In the genomic region with DNA sequence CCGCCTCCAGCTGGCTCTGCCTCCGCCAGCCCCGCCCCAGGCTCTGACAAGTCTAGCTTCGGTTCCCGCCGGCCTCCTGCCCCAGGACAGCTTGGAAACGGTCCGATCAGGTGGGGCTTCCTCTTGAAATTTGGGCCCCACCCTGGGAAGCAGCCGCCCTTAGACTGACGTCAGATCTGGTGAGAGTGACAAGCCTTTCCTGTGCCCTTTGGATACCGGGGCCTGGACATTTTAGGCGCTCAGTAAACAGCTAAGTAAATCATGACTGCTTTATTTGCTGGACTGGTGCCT, we compare ENCODE assay signal across 8 cellular contexts. TPM values are rescaled to one million over a fixed set of nuclear protein-coding genes. Genes with fewer than 3 reads are reported as not detected.
DNase-seq lines count a peak whose midpoint lies in the region; ATAC-seq and TF ChIP-seq lines count a peak whose summit lies in the region.

No MANE protein-coding gene starts in this region.

- peak overlapping the region; percentile 42 for H3K27ac ChIP-seq in SJCRH30
- H3K27ac ChIP-seq in esophagus muscularis mucosa (replicated peaks in 1 of 4): peak overlapping the region; percentile 86 to 93 (median 92)
- peak overlapping the region; percentile 88 for H3K27ac ChIP-seq in psoas muscle

- TF ChIP-seq EP300 in esophagus muscularis mucosa (IDR thresholded peaks at IDR 0.05): no peak

- no peak for TF ChIP-seq POLR2A in esophagus muscularis mucosa (IDR thresholded peaks at IDR 0.05; ENCODE audit: low read depth)

- ATAC-seq in psoas muscle (no peak), HG02759 (IDR thresholded peaks at IDR 0.05; ENCODE audit: unreplicated experiment) (no peak), GM21737 (IDR thresholded peaks at IDR 0.05; ENCODE audit: unreplicated experiment) (no peak)

- H3K27me3 ChIP-seq in GM06990 (replicated peaks; ENCODE audit: control insufficient read depth, insufficient read depth, low read length) (no peaks in the 10 kb centered on the region), SJCRH30 (no peaks in the 10 kb centered on the region), esophagus muscularis mucosa (no peaks in the 10 kb centered on the region), psoas muscle (ENCODE audit: insufficient read depth in 3 of 3, low read length in 2 of 3) (no peaks in the 10 kb centered on the region)

- 2% methylated on average over 12 of the region's 12 CpGs for WGBS in esophagus muscularis mucosa
- WGBS in psoas muscle, 3 donors: 0 to 1% (median 0%) methylated on average over 12 of the region's 12 CpGs

- TF ChIP-seq CTCF in GM06990 (IDR thresholded peaks at IDR 0.05; ENCODE audit: insufficient read depth, low read length, poor library complexity, severe bottlenecking) (no peak), esophagus muscularis mucosa (IDR thresholded peaks at IDR 0.05) (no peak), psoas muscle (IDR thresholded peaks at IDR 0.05) (no peak)

- intact Hi-C loops in esophagus muscularis mucosa (cut with DNase I): no loop called here
- intact Hi-C loops in psoas muscle (cut with DNase I): no loop called here

- no peak for DNase-seq in GM06990 (ENCODE audit: extremely low read depth, insufficient read length)
- DNase-seq in SJCRH30: no peak
- DNase-seq in esophagus muscularis mucosa (ENCODE audit: extremely low spot score): no peak
- DNase-seq in psoas muscle: no peak
- DNase-seq in NCI-H1092 (lab: John Stamatoyannopoulos, UW): no peak
- DNase-seq in iPS-NIHi7 (ENCODE audit: extremely low spot score): no peak

- no peaks in the 10 kb centered on the region for H3K9me3 ChIP-seq in SJCRH30 (replicated peaks)
- H3K9me3 ChIP-seq in esophagus muscularis mucosa: no peaks in the 10 kb centered on the region
- no peaks in the 10 kb centered on the region for H3K9me3 ChIP-seq in psoas muscle

- H3K4me3 ChIP-seq in GM06990 (replicated peaks; ENCODE audit: low read depth, low read length) (peak overlapping the region; percentile 63), SJCRH30 (peak overlapping the region; percentile 70), esophagus muscularis mucosa (peak overlapping the region; percentile 67 to 74 (median 72)), psoas muscle (peak overlapping the region; percentile 76)

- H3K36me3 ChIP-seq in GM06990 (ENCODE audit: control insufficient read depth, insufficient read depth, low read length): no peaks in the 10 kb centered on the region
- H3K36me3 ChIP-seq in SJCRH30: no peaks in the 10 kb centered on the region
- H3K36me3 ChIP-seq in esophagus muscularis mucosa: peaks cover 0 to 9% (median under 1%) of the 10 kb centered on the region in 4 donors
- H3K36me3 ChIP-seq in psoas muscle (ENCODE audit: insufficient read depth in 1 of 2, low read depth in 1 of 2): peaks cover 0 to 6% of the 10 kb centered on the region in 2 donors

- H3K4me1 ChIP-seq in SJCRH30 (peaks cover 8% of the 10 kb centered on the region; the same call in 1 of the 2 replicates), esophagus muscularis mucosa (peaks cover 27 to 56% (median 52%) of the 10 kb centered on the region in 4 donors), psoas muscle (peaks cover 29% of the 10 kb centered on the region)

RNA-seq across cellular contexts. Expression of a gene that starts 0.4 kb away (rescaled TPM):
- total RNA-seq in SJCRH30 (2014; rRNA removed; shearing (Covaris generic)): 3.6 and 4.5 TPM in 2 replicates
- total RNA-seq in esophagus muscularis mucosa (1 to 10 TPM; 2.1 to 6.7 (median 3.4) TPM), psoas muscle (1 to 10 TPM in 1 of 4 donors, under 1 TPM in 3; 0.28 to 2.1 (median 0.65) TPM)
- 1 to 10 TPM in 2 of 3 donors, under 1 TPM in 1; 0.23 to 3.4 (median 1.2) TPM for polyA plus RNA-seq in psoas muscle

RNA-seq across cellular contexts. Expression of a gene that starts 0.4 kb away (rescaled TPM):
- total RNA-seq in SJCRH30 (2014; rRNA removed; shearing (Covaris generic)): 3.2 and 3.4 TPM in 2 replicates
- 1 to 10 TPM; 6.8 to 9.5 (median 8.0) TPM for total RNA-seq in esophagus muscularis mucosa
- 1 to 10 TPM; 7.9 to 9.7 (median 8.3) TPM for total RNA-seq in psoas muscle
- polyA plus RNA-seq in psoas muscle: 10 to 100 TPM in 1 of 3 donors, 1 to 10 TPM in 2; 6.8 to 12.8 (median 10.0) TPM

RNA-seq across cellular contexts. Expression of a gene that starts 3.8 kb away (rescaled TPM):
- 0.43 TPM in 1 of 2 replicates, not detected in the other for total RNA-seq in SJCRH30 (2014; rRNA removed; shearing (Covaris generic))
- 10 to 100 TPM in 1 of 4 donors, 1 to 10 TPM in 3; 8.3 to 15.6 (median 9.0) TPM for total RNA-seq in esophagus muscularis mucosa
- 10 to 100 TPM in 3 of 4 donors, 1 to 10 TPM in 1; 8.5 to 20.8 (median 13.7) TPM for total RNA-seq in psoas muscle
- 10 to 100 TPM in 2 of 3 donors, 1 to 10 TPM in 1; 9.5 to 15.1 (median 13.8) TPM for polyA plus RNA-seq in psoas muscle

RNA-seq across cellular contexts. Expression of a gene that starts 7.4 kb away (rescaled TPM):
- 85.3 and 98.8 TPM in 2 replicates for total RNA-seq in SJCRH30 (2014; rRNA removed; shearing (Covaris generic))
- total RNA-seq in esophagus muscularis mucosa (100 to 1,000 TPM in 1 of 4 donors, 10 to 100 TPM in 3; 49.4 to 106 (median 85.8) TPM), psoas muscle (100 to 1,000 TPM in 3 of 4 donors, 10 to 100 TPM in 1; 77.2 to 145 (median 119) TPM)
- 100 to 1,000 TPM; 129 to 175 (median 151) TPM for polyA plus RNA-seq in psoas muscle

RNA-seq across cellular contexts. Expression of a gene that starts 20.7 kb away (rescaled TPM):
- not detected in 2 replicates for total RNA-seq in SJCRH30 (2014; rRNA removed; shearing (Covaris generic))
- not detected for total RNA-seq in esophagus muscularis mucosa
- total RNA-seq in psoas muscle: 10 to 100 TPM in 1 of 4 donors, 1 to 10 TPM in 2, under 1 TPM in 1; 0.84 to 13.1 (median 1.1) TPM
- polyA plus RNA-seq in psoas muscle: 1 to 10 TPM in 1 of 3 donors, under 1 TPM in 2; 0.61 to 1.6 (median 0.66) TPM
